Comparison of ENCODE assay signal across 1 cellular context in genomic region chr20:51045492-51045891, GRCh38. TPM values are rescaled to one million over a fixed set of nuclear protein-coding genes. Genes with fewer than 3 reads are reported as not detected.
"Had no signal": no experiment of that assay in that cellular context is flagged by ENCODE, and none has a peak within 500 bp of the region (broad histone marks: within the 10 kb centered on the region; RNA-seq: fewer than 3 reads in every experiment).

No MANE protein-coding gene starts in this region.

RNA-seq across cellular contexts. Expression of gene KCNG1, which starts 22.6 kb away (rescaled TPM):
- total RNA-seq: gastrocnemius medialis had no signal
